27 cellular contexts compared by ENCODE assay signal in the genomic region with DNA sequence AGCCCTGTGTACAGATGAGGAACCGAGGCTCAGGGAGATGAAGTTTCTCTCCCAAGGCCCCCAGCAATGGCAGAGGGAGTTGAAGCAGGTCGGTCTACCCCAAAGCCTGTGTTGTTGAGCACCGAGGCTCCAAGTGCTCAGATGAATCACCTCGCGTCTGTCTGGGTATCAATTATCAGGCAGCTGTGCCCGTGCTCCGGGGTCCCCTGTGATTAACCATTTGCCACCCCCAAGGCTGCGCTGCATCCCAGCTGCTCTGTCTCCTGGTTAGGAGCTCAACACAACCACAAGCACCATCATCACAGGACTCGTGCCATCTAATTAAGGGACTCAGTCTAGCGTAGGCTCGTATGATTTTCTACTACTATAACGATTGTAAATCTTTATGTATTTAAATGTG. TPM values are rescaled to one million over a fixed set of nuclear protein-coding genes. Genes with fewer than 3 reads are reported as not detected.
"Had no signal": no experiment of that assay in that cellular context is flagged by ENCODE, and none has a peak within 500 bp of the region (broad histone marks: within the 10 kb centered on the region; RNA-seq: fewer than 3 reads in every experiment).

No MANE protein-coding gene starts in this region.

- H3K36me3 Mint-ChIP-seq: activated CD8-positive, alpha-beta memory T cell treated with anti-CD3 and anti-CD28 coated beads, Interleukin-2, amount 10 ng/mL, durations not matched to agents 7 days and 5 days; activated naive CD4-positive, alpha-beta T cell treated with anti-CD3 and anti-CD28 coated beads, Interleukin-2, amount 50 U/mL, for 72 hours had no signal

- H3K27me3 ChIP-seq: ascending aorta, body of pancreas, Peyer's patch had no signal

- DNase-seq: activated CD4-positive, alpha-beta T cell treated with anti-CD3 and anti-CD28 coated beads for 48 hours; activated CD4-positive, alpha-beta T cell treated with anti-CD3 and anti-CD28 coated beads, Interleukin-2, amount 50 U/mL, for 4 hours; activated CD4-positive, CD25-positive, alpha-beta regulatory T cell treated with anti-CD3 and anti-CD28 coated beads, Interleukin-2, amount 50 U/mL, for 72 hours; activated CD8-positive, alpha-beta memory T cell treated with anti-CD3 and anti-CD28 coated beads, Interleukin-2, amount 10 ng/mL, durations not matched to agents 7 days and 5 days; activated effector memory CD4-positive, alpha-beta T cell treated with Interleukin-2 at 50 U/mL for 16 hours; activated naive CD4-positive, alpha-beta T cell; activated naive CD8-positive, alpha-beta T cell treated with anti-CD3 and anti-CD28 coated beads, Interleukin-2, amount 50 U/mL, for 24 hours; activated T-cell treated with anti-CD3 and anti-CD28 coated beads, Interleukin-2, amount 50 U/mL, for 24 hours; amniotic stem cell; body of pancreas; central memory CD4-positive, alpha-beta T cell; NCI-H187; NCI-H2081; NCI-H510A treated with DMSO at 0.1 percent for 48 hours; NCI-H82; OCI-M1; Peyer's patch; Right ventricle myocardium superior; T-helper 9 cell had no signal

- ATAC-seq: activated CD8-positive, alpha-beta memory T cell treated with anti-CD3 and anti-CD28 coated beads, Interleukin-2, amount 10 ng/mL, durations not matched to agents 7 days and 5 days; activated naive CD4-positive, alpha-beta T cell treated with anti-CD3 and anti-CD28 coated beads, Interleukin-2, amount 50 U/mL, for 72 hours; activated naive CD8-positive, alpha-beta T cell treated with anti-CD3 and anti-CD28 coated beads, Interleukin-2, amount 50 U/mL, for 24 hours; body of pancreas; HepG2; WTC11 had no signal

- H3K4me3 Mint-ChIP-seq: activated CD8-positive, alpha-beta memory T cell treated with anti-CD3 and anti-CD28 coated beads, Interleukin-2, amount 10 ng/mL, durations not matched to agents 7 days and 5 days; activated naive CD8-positive, alpha-beta T cell treated with anti-CD3 and anti-CD28 coated beads, Interleukin-2, amount 50 U/mL, for 24 hours; activated T-cell treated with anti-CD3 and anti-CD28 coated beads, Interleukin-2, amount 50 U/mL, for 24 hours; activated T-helper 1 cell treated with anti-CD3 and anti-CD28 coated beads, Interleukin-12 subunit alpha, Interleukin-12 subunit beta, Interleukin-2, Interleukin-4 antibody, amounts not matched to agents 30 ng/mL and 10 ng/mL and 1 ng/mL, durations not matched to agents 14 hours and 24 hours and 36 hours; T-helper 1 cell treated with Interleukin-12 subunit alpha and Interleukin-12 subunit beta and Interleukin-4 antibody, amounts not matched to agents 30 μg/mL and 1 μg/mL, for 36 hours; WTC11 had no signal

- H3K9me3 ChIP-seq: ascending aorta, body of pancreas, Peyer's patch had no signal

- H3K4me3 ChIP-seq: ascending aorta, body of pancreas, Peyer's patch had no signal

- H3K4me1 ChIP-seq: ascending aorta had no signal

- H3K4me1 Mint-ChIP-seq: activated CD8-positive, alpha-beta memory T cell treated with anti-CD3 and anti-CD28 coated beads, Interleukin-2, amount 10 ng/mL, durations not matched to agents 7 days and 5 days; activated naive CD8-positive, alpha-beta T cell treated with anti-CD3 and anti-CD28 coated beads, Interleukin-2, amount 50 U/mL, for 24 hours had no signal

- FAIRE-seq: HepG2 had no signal

- H3K27ac ChIP-seq: ascending aorta, body of pancreas, RWPE1 had no signal

- H3K36me3 ChIP-seq: ascending aorta had no signal

- H3K9me3 Mint-ChIP-seq: activated naive CD4-positive, alpha-beta T cell treated with anti-CD3 and anti-CD28 coated beads, Interleukin-2, amount 50 U/mL, for 72 hours; activated naive CD8-positive, alpha-beta T cell treated with anti-CD3 and anti-CD28 coated beads, Interleukin-2, amount 50 U/mL, for 24 hours; activated T-cell treated with anti-CD3 and anti-CD28 coated beads, Interleukin-2, amount 50 U/mL, for 24 hours; activated T-helper 1 cell treated with anti-CD3 and anti-CD28 coated beads, Interleukin-12 subunit alpha, Interleukin-12 subunit beta, Interleukin-2, Interleukin-4 antibody, amounts not matched to agents 30 ng/mL and 10 ng/mL and 1 ng/mL, durations not matched to agents 14 hours and 24 hours and 36 hours; T-helper 1 cell treated with Interleukin-12 subunit alpha and Interleukin-12 subunit beta and Interleukin-4 antibody, amounts not matched to agents 30 μg/mL and 1 μg/mL, for 36 hours; WTC11 had no signal

- H3K27ac Mint-ChIP-seq: activated CD8-positive, alpha-beta memory T cell treated with anti-CD3 and anti-CD28 coated beads, Interleukin-2, amount 10 ng/mL, durations not matched to agents 7 days and 5 days; activated naive CD4-positive, alpha-beta T cell treated with anti-CD3 and anti-CD28 coated beads, Interleukin-2, amount 50 U/mL, for 72 hours; activated naive CD8-positive, alpha-beta T cell treated with anti-CD3 and anti-CD28 coated beads, Interleukin-2, amount 50 U/mL, for 24 hours; activated T-cell treated with anti-CD3 and anti-CD28 coated beads, Interleukin-2, amount 50 U/mL, for 24 hours; activated T-helper 1 cell treated with anti-CD3 and anti-CD28 coated beads, Interleukin-12 subunit alpha, Interleukin-12 subunit beta, Interleukin-2, Interleukin-4 antibody, amounts not matched to agents 30 ng/mL and 10 ng/mL and 1 ng/mL, durations not matched to agents 14 hours and 24 hours and 36 hours; T-helper 1 cell treated with Interleukin-12 subunit alpha and Interleukin-12 subunit beta and Interleukin-4 antibody, amounts not matched to agents 30 μg/mL and 1 μg/mL, for 36 hours; WTC11 had no signal

RNA-seq across cellular contexts. Expression of a gene that starts 27.1 kb away (rescaled TPM):
- total RNA-seq: SK-MEL-5 had no signal
